1 cellular context compared by ENCODE assay signal in the genomic region with DNA sequence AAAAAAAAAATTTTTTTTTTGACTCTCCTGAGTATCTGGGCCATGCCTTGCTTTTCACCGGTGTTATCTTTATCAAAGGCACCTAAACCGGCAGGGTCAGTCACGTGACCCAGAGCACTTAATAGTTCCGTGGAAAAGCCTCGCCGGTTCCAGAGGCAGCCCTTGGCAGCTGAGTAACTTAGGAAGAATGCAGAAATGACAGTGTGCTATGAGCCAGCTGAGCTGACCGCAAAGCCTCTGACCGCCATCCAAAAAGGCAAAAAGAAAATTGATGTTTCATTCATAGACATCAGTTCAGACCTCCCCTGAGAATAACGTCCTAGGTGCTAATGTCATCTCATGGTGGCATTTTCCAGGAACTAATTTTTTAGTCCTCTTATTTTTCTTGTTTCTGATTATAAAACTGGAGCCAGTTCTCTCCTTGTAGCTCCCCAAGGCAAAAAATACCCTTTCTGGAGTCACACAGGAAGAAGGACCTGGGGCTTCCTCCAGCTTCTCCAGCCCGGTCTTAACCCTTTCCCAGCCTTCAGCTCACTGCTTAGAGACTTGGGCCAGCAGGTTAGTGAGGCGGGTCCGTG.
TF ChIP-seq lines count a peak whose summit lies in the region.

No MANE protein-coding gene starts in this region.

TF ChIP-seq in A549, 52 proteins besides CTCF, POLR2A, EP300 and RAD21 (continued from another document):
- TF ChIP-seq KDM1A (IDR thresholded peaks at IDR 0.05; ENCODE audit: low read depth) = no peak
- TF ChIP-seq FOXS1 (CRISPR knock-in tag; IDR thresholded peaks at IDR 0.05) = no peak
- TF ChIP-seq HOXA7 (CRISPR knock-in tag; IDR thresholded peaks at IDR 0.05) = no peak
- no peak for TF ChIP-seq SREBF2 (IDR thresholded peaks at IDR 0.05)
